ENCODE assay signal across 1 cellular context in the genomic region with DNA sequence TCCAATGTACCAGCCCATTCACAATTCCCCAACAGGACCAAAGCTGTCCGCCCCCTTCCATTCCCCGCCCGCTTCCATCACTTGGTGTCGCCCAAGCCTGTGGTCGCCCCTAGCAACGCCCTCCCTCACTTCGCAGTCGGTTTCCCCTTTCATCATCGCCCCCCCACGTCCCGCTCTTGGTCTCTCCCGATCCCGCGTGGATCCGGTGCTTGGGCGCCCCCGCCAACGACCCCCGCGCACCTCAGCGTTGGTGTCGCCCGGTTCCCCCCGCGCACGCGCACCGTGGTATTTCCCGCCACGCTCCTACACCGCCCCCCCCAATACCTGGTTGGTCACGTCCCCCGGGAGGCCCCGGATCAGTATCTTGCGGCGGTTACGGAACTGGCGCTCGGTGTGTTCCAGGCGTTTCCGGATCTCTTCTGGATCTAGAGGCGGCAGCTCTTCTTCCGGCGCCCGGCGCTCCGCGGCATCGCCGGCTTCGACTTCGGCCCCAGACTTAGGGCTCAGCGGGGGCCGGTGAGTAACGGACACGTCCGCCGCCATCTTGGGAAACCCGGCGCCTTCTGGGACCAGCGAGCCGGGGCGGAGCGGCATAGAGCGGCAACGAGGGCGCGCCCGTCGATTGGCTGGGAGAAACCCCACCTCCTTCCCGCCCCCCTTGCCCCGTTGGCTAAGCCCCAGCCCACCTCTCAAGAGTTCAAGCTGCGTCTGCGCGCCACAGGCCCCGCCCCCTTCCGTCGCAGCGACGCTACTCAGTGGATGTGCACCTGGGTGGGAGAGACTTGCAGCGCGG.
TF ChIP-seq lines count a peak whose summit lies in the region.

Gene RAVER1 (minus strand): TSS at position 565 of the 793 bp plus-strand sequence. CDS start 22 bp downstream, at position 543.

TF ChIP-seq in HepG2, 621 proteins besides CTCF, POLR2A, EP300 and RAD21 (continued from another document and continues in another):
- TF ChIP-seq, protein P1, sequence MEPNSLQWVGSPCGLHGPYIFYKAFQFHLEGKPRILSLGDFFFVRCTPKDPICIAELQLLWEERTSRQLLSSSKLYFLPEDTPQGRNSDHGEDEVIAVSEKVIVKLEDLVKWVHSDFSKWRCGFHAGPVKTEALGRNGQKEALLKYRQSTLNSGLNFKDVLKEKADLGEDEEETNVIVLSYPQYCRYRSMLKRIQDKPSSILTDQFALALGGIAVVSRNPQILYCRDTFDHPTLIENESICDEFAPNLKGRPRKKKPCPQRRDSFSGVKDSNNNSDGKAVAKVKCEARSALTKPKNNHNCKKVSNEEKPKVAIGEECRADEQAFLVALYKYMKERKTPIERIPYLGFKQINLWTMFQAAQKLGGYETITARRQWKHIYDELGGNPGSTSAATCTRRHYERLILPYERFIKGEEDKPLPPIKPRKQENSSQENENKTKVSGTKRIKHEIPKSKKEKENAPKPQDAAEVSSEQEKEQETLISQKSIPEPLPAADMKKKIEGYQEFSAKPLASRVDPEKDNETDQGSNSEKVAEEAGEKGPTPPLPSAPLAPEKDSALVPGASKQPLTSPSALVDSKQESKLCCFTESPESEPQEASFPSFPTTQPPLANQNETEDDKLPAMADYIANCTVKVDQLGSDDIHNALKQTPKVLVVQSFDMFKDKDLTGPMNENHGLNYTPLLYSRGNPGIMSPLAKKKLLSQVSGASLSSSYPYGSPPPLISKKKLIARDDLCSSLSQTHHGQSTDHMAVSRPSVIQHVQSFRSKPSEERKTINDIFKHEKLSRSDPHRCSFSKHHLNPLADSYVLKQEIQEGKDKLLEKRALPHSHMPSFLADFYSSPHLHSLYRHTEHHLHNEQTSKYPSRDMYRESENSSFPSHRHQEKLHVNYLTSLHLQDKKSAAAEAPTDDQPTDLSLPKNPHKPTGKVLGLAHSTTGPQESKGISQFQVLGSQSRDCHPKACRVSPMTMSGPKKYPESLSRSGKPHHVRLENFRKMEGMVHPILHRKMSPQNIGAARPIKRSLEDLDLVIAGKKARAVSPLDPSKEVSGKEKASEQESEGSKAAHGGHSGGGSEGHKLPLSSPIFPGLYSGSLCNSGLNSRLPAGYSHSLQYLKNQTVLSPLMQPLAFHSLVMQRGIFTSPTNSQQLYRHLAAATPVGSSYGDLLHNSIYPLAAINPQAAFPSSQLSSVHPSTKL (CRISPR knock-in tag; IDR thresholded peaks at IDR 0.05), result peak; percentile 6; the same call in 1 of the 2 replicates
- TF ChIP-seq ZNF773 (CRISPR knock-in tag; IDR thresholded peaks at IDR 0.05; ENCODE audit: borderline replicate concordance), result no peak
- peak; percentile 86 for TF ChIP-seq RBM39 (IDR thresholded peaks at IDR 0.05; ENCODE audit: low read depth, low read length, poor library complexity, severe bottlenecking)
- no peak for TF ChIP-seq ZNF44 (CRISPR knock-in tag; IDR thresholded peaks at IDR 0.05)
- TF ChIP-seq MLXIP (CRISPR knock-in tag; IDR thresholded peaks at IDR 0.05; ENCODE audit: borderline replicate concordance), result no peak
- peak; percentile 63 for TF ChIP-seq MED8 (CRISPR knock-in tag; IDR thresholded peaks at IDR 0.05; ENCODE audit: insufficient replicate concordance)
- TF ChIP-seq ZNF121 (CRISPR knock-in tag; IDR thresholded peaks at IDR 0.05), result no peak
- TF ChIP-seq CREB3 (CRISPR knock-in tag; IDR thresholded peaks at IDR 0.05), result no peak
- peak; percentile 48; the same call in 1 of the 2 replicates for TF ChIP-seq ZNF556 (CRISPR knock-in tag; IDR thresholded peaks at IDR 0.05; ENCODE audit: borderline replicate concordance)
- TF ChIP-seq RERE (CRISPR knock-in tag; IDR thresholded peaks at IDR 0.05; ENCODE audit: low read depth), result no peak
- TF ChIP-seq ZNF691 (CRISPR knock-in tag; IDR thresholded peaks at IDR 0.05; ENCODE audit: borderline replicate concordance, low read depth), result 0 out of 2 replicates have a peak, but pooled peaks have one; percentile 39
- no peak for TF ChIP-seq RAD51 (IDR thresholded peaks at IDR 0.05; ENCODE audit: borderline replicate concordance)
- TF ChIP-seq, protein P2, sequence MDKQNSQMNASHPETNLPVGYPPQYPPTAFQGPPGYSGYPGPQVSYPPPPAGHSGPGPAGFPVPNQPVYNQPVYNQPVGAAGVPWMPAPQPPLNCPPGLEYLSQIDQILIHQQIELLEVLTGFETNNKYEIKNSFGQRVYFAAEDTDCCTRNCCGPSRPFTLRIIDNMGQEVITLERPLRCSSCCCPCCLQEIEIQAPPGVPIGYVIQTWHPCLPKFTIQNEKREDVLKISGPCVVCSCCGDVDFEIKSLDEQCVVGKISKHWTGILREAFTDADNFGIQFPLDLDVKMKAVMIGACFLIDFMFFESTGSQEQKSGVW (CRISPR knock-in tag; IDR thresholded peaks at IDR 0.05; ENCODE audit: borderline replicate concordance), result no peak
- TF ChIP-seq, protein P3, sequence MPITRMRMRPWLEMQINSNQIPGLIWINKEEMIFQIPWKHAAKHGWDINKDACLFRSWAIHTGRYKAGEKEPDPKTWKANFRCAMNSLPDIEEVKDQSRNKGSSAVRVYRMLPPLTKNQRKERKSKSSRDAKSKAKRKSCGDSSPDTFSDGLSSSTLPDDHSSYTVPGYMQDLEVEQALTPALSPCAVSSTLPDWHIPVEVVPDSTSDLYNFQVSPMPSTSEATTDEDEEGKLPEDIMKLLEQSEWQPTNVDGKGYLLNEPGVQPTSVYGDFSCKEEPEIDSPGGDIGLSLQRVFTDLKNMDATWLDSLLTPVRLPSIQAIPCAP (CRISPR knock-in tag; IDR thresholded peaks at IDR 0.05; ENCODE audit: low read depth), result no peak
- TF ChIP-seq PPARG (CRISPR knock-in tag; conservative IDR thresholded peaks at IDR 0.05), result no peak
- TF ChIP-seq ARID4A (CRISPR knock-in tag; IDR thresholded peaks at IDR 0.05; ENCODE audit: borderline replicate concordance), result peak; percentile 84
- TF ChIP-seq PRPF4 (IDR thresholded peaks at IDR 0.05; ENCODE audit: low read depth, low read length, poor library complexity, severe bottlenecking), result no peak
- peak; percentile 79; the same call in 1 of the 2 replicates for TF ChIP-seq NAIF1 (CRISPR knock-in tag; IDR thresholded peaks at IDR 0.05; ENCODE audit: borderline replicate concordance)
- peak; percentile 52; the same call in 1 of the 2 replicates for TF ChIP-seq KDM5B (CRISPR knock-in tag; IDR thresholded peaks at IDR 0.05; ENCODE audit: borderline replicate concordance)
- no peak for TF ChIP-seq CHCHD3 (CRISPR knock-in tag; IDR thresholded peaks at IDR 0.05)
- peak; percentile 40; the same call in 1 of the 2 replicates for TF ChIP-seq ZMYM4 (CRISPR knock-in tag; IDR thresholded peaks at IDR 0.05)
- TF ChIP-seq, protein P4, sequence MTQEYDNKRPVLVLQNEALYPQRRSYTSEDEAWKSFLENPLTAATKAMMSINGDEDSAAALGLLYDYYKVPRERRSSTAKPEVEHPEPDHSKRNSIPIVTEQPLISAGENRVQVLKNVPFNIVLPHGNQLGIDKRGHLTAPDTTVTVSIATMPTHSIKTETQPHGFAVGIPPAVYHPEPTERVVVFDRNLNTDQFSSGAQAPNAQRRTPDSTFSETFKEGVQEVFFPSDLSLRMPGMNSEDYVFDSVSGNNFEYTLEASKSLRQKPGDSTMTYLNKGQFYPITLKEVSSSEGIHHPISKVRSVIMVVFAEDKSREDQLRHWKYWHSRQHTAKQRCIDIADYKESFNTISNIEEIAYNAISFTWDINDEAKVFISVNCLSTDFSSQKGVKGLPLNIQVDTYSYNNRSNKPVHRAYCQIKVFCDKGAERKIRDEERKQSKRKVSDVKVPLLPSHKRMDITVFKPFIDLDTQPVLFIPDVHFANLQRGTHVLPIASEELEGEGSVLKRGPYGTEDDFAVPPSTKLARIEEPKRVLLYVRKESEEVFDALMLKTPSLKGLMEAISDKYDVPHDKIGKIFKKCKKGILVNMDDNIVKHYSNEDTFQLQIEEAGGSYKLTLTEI (CRISPR knock-in tag; conservative IDR thresholded peaks at IDR 0.05), result no peak
